ENCODE assay signal across 13 cellular contexts in genomic region chr5:143562935-143563334, GRCh38.
A peak's percentile ranks its signal among the peaks of the same experiment; 100 is the strongest.
DNase-seq lines count a peak whose midpoint lies in the region; ATAC-seq and TF ChIP-seq lines count a peak whose summit lies in the region.
"Had no signal": no experiment of that assay in that cellular context is flagged by ENCODE, and none has a peak within 500 bp of the region (broad histone marks: within the 10 kb centered on the region; RNA-seq: fewer than 3 reads in every experiment).

No MANE protein-coding gene starts in this region.

- H3K4me1 ChIP-seq in GM23338 (ENCODE audit: insufficient read depth) (no peaks in the 10 kb centered on the region), sigmoid colon (no peaks in the 10 kb centered on the region)

- TF ChIP-seq POLR2A in sigmoid colon (IDR thresholded peaks at IDR 0.05): no peak

- no peak overlapping the region for H3K4me3 ChIP-seq in GM23338
- H3K4me3 ChIP-seq in fibroblast of pulmonary artery (replicated peaks; ENCODE audit: low read depth, low read length): no peak overlapping the region
- H3K4me3 ChIP-seq in sigmoid colon: no peak overlapping the region

- H3K9me2 ChIP-seq in GM23338 (ENCODE audit: insufficient read depth): no peaks in the 10 kb centered on the region

- no peaks in the 10 kb centered on the region for H3K36me3 ChIP-seq in GM23338 (ENCODE audit: insufficient read depth)
- H3K36me3 ChIP-seq in sigmoid colon: no peaks in the 10 kb centered on the region

- peaks cover 4% of the 10 kb centered on the region for H3K27me3 Mint-ChIP-seq in GM23338 (ENCODE audit: insufficient read depth, low read depth, poor library complexity)
- no peaks in the 10 kb centered on the region for H3K27me3 Mint-ChIP-seq in osteocyte (ENCODE audit: unreplicated experiment)
- H3K27me3 Mint-ChIP-seq: activated CD4-positive, alpha-beta memory T cell treated with anti-CD3 and anti-CD28 coated beads, Interleukin-2, amount 10 ng/mL, durations not matched to agents 7 days and 5 days had no signal

- H3K27ac Mint-ChIP-seq in GM23338 (no peak overlapping the region), osteocyte (ENCODE audit: unreplicated experiment) (peak overlapping the region; percentile 72)
- H3K27ac Mint-ChIP-seq: activated CD4-positive, alpha-beta memory T cell treated with anti-CD3 and anti-CD28 coated beads, Interleukin-2, amount 10 ng/mL, durations not matched to agents 7 days and 5 days had no signal

- no peak overlapping the region for H3K4me2 ChIP-seq in GM23338

- H3K79me2 ChIP-seq in GM23338 (replicated peaks; ENCODE audit: insufficient read depth): no peaks in the 10 kb centered on the region

- H4K20me1 ChIP-seq in GM23338 (replicated peaks; ENCODE audit: insufficient read depth): no peaks in the 10 kb centered on the region

- ATAC-seq in GM23338 (no peak), HG03139 (IDR thresholded peaks at IDR 0.05; ENCODE audit: unreplicated experiment) (no peak), HG02759 (IDR thresholded peaks at IDR 0.05; ENCODE audit: unreplicated experiment) (no peak)
- ATAC-seq: esophagus mucosa had no signal

- WGBS in sigmoid colon, 2 donors: 17 to 53% methylated on average over 4 of the region's 4 CpGs

- H3K9me3 Mint-ChIP-seq in GM23338: no peaks in the 10 kb centered on the region
- no peaks in the 10 kb centered on the region for H3K9me3 Mint-ChIP-seq in osteocyte (ENCODE audit: unreplicated experiment)
- H3K9me3 Mint-ChIP-seq: activated CD4-positive, alpha-beta memory T cell treated with anti-CD3 and anti-CD28 coated beads, Interleukin-2, amount 10 ng/mL, durations not matched to agents 7 days and 5 days had no signal

- H3K36me3 Mint-ChIP-seq in GM23338 (ENCODE audit: low read depth): no peaks in the 10 kb centered on the region
- H3K36me3 Mint-ChIP-seq in osteocyte (ENCODE audit: unreplicated experiment): no peaks in the 10 kb centered on the region

- H3K27me3 ChIP-seq in GM23338 (ENCODE audit: insufficient read depth): no peaks in the 10 kb centered on the region
- H3K27me3 ChIP-seq in sigmoid colon: no peaks in the 10 kb centered on the region

- H3K9me3 ChIP-seq in sigmoid colon: no peaks in the 10 kb centered on the region

- H3K4me3 Mint-ChIP-seq in GM23338 (no peak overlapping the region), osteocyte (ENCODE audit: unreplicated experiment) (no peak overlapping the region)
- H3K4me3 Mint-ChIP-seq: activated CD4-positive, alpha-beta memory T cell treated with anti-CD3 and anti-CD28 coated beads, Interleukin-2, amount 10 ng/mL, durations not matched to agents 7 days and 5 days had no signal

- peak overlapping the region; percentile 78; the same call in 1 of the 2 replicates for H2AFZ ChIP-seq in GM23338

- TF ChIP-seq CTCF in GM23338 (conservative IDR thresholded peaks at IDR 0.05; ENCODE audit: low read depth in 2 of 2) (no peak), fibroblast of pulmonary artery (IDR thresholded peaks at IDR 0.05; ENCODE audit: low read length, missing control alignments) (no peak), osteocyte (IDR thresholded peaks at IDR 0.05) (no peak), sigmoid colon (IDR thresholded peaks at IDR 0.05) (no peak)

- TF ChIP-seq EP300 in sigmoid colon (IDR thresholded peaks at IDR 0.05): no peak

- no peaks in the 10 kb centered on the region for H3F3A ChIP-seq in GM23338 (replicated peaks; ENCODE audit: low read depth)

- no peak overlapping the region for H3K27ac ChIP-seq in GM23338 (ENCODE audit: low read depth)
- H3K27ac ChIP-seq in sigmoid colon: no peak overlapping the region

- peaks cover 3% of the 10 kb centered on the region; the same call in 1 of the 3 replicates for H3K4me1 Mint-ChIP-seq in GM23338
- peaks cover 14% of the 10 kb centered on the region for H3K4me1 Mint-ChIP-seq in osteocyte (ENCODE audit: unreplicated experiment)

- intact Hi-C loops in sigmoid colon (cut with DNase I): no loop called here

- no peak for DNase-seq in GM23338 (ENCODE audit: low spot score)
- peak; percentile 93 for DNase-seq in SHP77 treated with DMSO at 0.1 percent for 48 hours (lab: John Stamatoyannopoulos, UW)
- peak; percentile 94 for DNase-seq in fibroblast of pulmonary artery (ENCODE audit: low read depth)
- DNase-seq in osteocyte (ENCODE audit: extremely low spot score, unreplicated experiment): no peak
- DNase-seq in SIG-M5 (lab: John Stamatoyannopoulos, UW): no peak
- DNase-seq in sigmoid colon: no peak
- DNase-seq: activated CD4-positive, alpha-beta memory T cell treated with anti-CD3 and anti-CD28 coated beads, Interleukin-2, amount 10 ng/mL, durations not matched to agents 7 days and 5 days; Calu3; NCI-H2081 treated with DMSO at 0.1 percent for 48 hours; small intestine had no signal

TF ChIP-seq in GM23338, 12 proteins besides CTCF, POLR2A, EP300 and RAD21:
- no peak for TF ChIP-seq ZNF114 (CRISPR knock-in tag; IDR thresholded peaks at IDR 0.05)
- no peak for TF ChIP-seq ETS1 (IDR thresholded peaks at IDR 0.05)
- TF ChIP-seq EZH2phosphoT487 (IDR thresholded peaks at IDR 0.05; ENCODE audit: unreplicated experiment): no peak

Comparison
In these comparisons a context has a peak if more than half of its experiments do, and no peak if none do; other contexts are left out.
1. DNase-seq: peak in SHP77 treated with DMSO at 0.1 percent for 48 hours (single experiment) and fibroblast of pulmonary artery (single experiment); none in GM23338 (single experiment), osteocyte (single experiment), SIG-M5 (single experiment) and sigmoid colon (single experiment).